8 cellular contexts compared by ENCODE assay signal in genomic region chr7:76282344-76283253, GRCh38. TPM values are rescaled to one million over a fixed set of nuclear protein-coding genes. Genes with fewer than 3 reads are reported as not detected.
DNase-seq lines count a peak whose midpoint lies in the region; ATAC-seq and TF ChIP-seq lines count a peak whose summit lies in the region.

No MANE protein-coding gene starts in this region.

- H3K9me3 ChIP-seq in HUES48 (ENCODE audit: control insufficient read depth, insufficient read depth, low read length) (no peaks in the 10 kb centered on the region), adrenal gland (replicated peaks in 1 of 3) (no peaks in the 10 kb centered on the region), iPS-15b (ENCODE audit: control insufficient read depth, insufficient read depth, low read length) (no peaks in the 10 kb centered on the region)

- peaks cover 41% of the 10 kb centered on the region for H3K27me3 ChIP-seq in HUES48 (ENCODE audit: control insufficient read depth, insufficient read depth, low read length)
- H3K27me3 ChIP-seq in adrenal gland = no peaks in the 10 kb centered on the region
- H3K27me3 ChIP-seq in iPS-15b (ENCODE audit: control insufficient read depth, insufficient read depth, low read length) = peaks cover 36% of the 10 kb centered on the region

- TF ChIP-seq CTCF in adrenal gland (IDR thresholded peaks at IDR 0.05) = no peak

- H3K4me3 ChIP-seq in HUES48 (ENCODE audit: low read depth, low read length) = peak overlapping the region; percentile 73
- H3K4me3 ChIP-seq in adrenal gland = peak overlapping the region in 2 of 4 donors; percentile 22 to 77
- H3K4me3 ChIP-seq in iPS-15b (ENCODE audit: low read depth, low read length) = peak overlapping the region; percentile 73

- H3K36me3 ChIP-seq in HUES48 (ENCODE audit: control insufficient read depth, insufficient read depth, low read length) (peaks cover 4% of the 10 kb centered on the region; the same call in 1 of the 2 replicates), adrenal gland (replicated peaks in 1 of 2) (no peaks in the 10 kb centered on the region), iPS-15b (ENCODE audit: control insufficient read depth, insufficient read depth, low read length) (peaks cover 5% of the 10 kb centered on the region)

- H3K4me1 ChIP-seq in HUES48 (ENCODE audit: control insufficient read depth, insufficient read depth, low read length) (peaks cover 10% of the 10 kb centered on the region; the same call in 1 of the 2 replicates), adrenal gland (replicated peaks in 1 of 2) (peaks cover 0 to 8% of the 10 kb centered on the region in 2 donors), iPS-15b (ENCODE audit: control insufficient read depth, insufficient read depth, low read length) (peaks cover 9% of the 10 kb centered on the region)

- H3K9ac ChIP-seq in HUES48 (ENCODE audit: low read depth, low read length) = no peak overlapping the region
- no peak overlapping the region for H3K9ac ChIP-seq in iPS-15b (ENCODE audit: low read depth, low read length)

- peak; percentile 26 to 37 for TF ChIP-seq POLR2A in adrenal gland (IDR thresholded peaks at IDR 0.05)

- ATAC-seq in HG02763 (IDR thresholded peaks at IDR 0.05; ENCODE audit: unreplicated experiment) = no peak

- WGBS in adrenal gland, 4 donors = 1 to 17% (median 3%) methylated on average over 1 to 95 of the region's 98 CpGs

- peak in 5 of 7 donors; percentile 45 to 69 (median 63) for DNase-seq in adrenal gland
- peak; percentile 38 for DNase-seq in stimulated activated CD8-positive, alpha-beta memory T cell treated with anti-CD3 and anti-CD28 coated beads, Interleukin-4, amount 100 ng/mL, for 48 hours
- no peak for DNase-seq in HCEC 1CT
- DNase-seq in NCI-H2171 (lab: John Stamatoyannopoulos, UW) = no peak
- no peak for DNase-seq in MV-4-11 (lab: John Stamatoyannopoulos, UW)

- intact Hi-C loops in adrenal gland (cut with DNase I) = no loop called here

- H3K27ac ChIP-seq in HUES48 (ENCODE audit: low read depth, low read length) (no peak overlapping the region), adrenal gland (peak overlapping the region in 2 of 5 donors; percentile 38 to 68)

RNA-seq across cellular contexts. Expression of gene HSPB1, which starts 19.9 kb away (rescaled TPM):
- 1,000 to 10,000 TPM in 1 of 8 donors, 100 to 1,000 TPM in 7; 184 to 1,192 (median 768) TPM for total RNA-seq in adrenal gland
- polyA plus RNA-seq in adrenal gland = 1,000 to 10,000 TPM in 2 of 3 donors, 10 to 100 TPM in 1; 83.3 to 2,276 (median 1,235) TPM

Comparison
In these comparisons a context has a peak if more than half of its experiments do, and no peak if none do; other contexts are left out.
1. DNase-seq: peak in adrenal gland (5 of 7) and stimulated activated CD8-positive, alpha-beta memory T cell treated with anti-CD3 and anti-CD28 coated beads, Interleukin-4, amount 100 ng/mL, for 48 hours (single experiment); none in HCEC 1CT (single experiment), NCI-H2171 (single experiment) and MV-4-11 (single experiment).